27 cellular contexts compared by ENCODE assay signal in the genomic region with DNA sequence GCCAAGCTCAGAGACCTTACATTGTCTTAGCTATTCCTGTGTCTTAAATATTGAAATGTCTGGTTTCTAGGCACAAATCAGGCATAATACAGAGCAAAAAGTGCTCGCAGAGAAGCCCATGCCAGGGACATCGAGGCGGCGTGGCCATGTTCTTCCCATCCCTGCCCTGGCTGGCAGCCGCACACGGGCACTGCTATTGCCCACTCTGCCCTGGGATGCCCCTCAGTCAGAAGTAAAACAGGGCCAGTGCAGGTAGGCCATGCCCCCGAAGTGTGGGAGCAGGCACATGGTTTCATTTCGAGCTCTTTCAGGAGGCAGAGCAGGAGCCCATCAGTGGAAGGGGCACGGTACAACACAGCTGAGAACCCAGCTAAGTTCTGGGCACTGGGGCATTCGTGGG.
"Had no signal": no experiment of that assay in that cellular context is flagged by ENCODE, and none has a peak within 500 bp of the region (broad histone marks: within the 10 kb centered on the region; RNA-seq: fewer than 3 reads in every experiment).

No MANE protein-coding gene starts in this region.

- H3K9me3 Mint-ChIP-seq: activated B cell treated with CpG ODN at 0.5 μM for 24 hours; activated CD4-positive, alpha-beta memory T cell treated with anti-CD3 and anti-CD28 coated beads for 36 hours; activated naive CD4-positive, alpha-beta T cell treated with anti-CD3 and anti-CD28 coated beads, Interleukin-2, amount 10 ng/mL, durations not matched to agents 7 days and 5 days; activated naive CD4-positive, alpha-beta T cell treated with anti-CD3 and anti-CD28 coated beads, Interleukin-2, amount 50 U/mL, for 72 hours; activated naive CD8-positive, alpha-beta T cell treated with anti-CD3 and anti-CD28 coated beads, Interleukin-2, amount 10 ng/mL, durations not matched to agents 7 days and 5 days; activated T-helper 1 cell treated with anti-CD3 and anti-CD28 coated beads, Interleukin-12 subunit alpha, Interleukin-12 subunit beta, Interleukin-2, Interleukin-4 antibody, amounts not matched to agents 30 ng/mL and 10 ng/mL and 1 ng/mL, durations not matched to agents 14 hours and 24 hours and 36 hours; activated T-helper 2 cell treated with anti-CD3 and anti-CD28 coated beads, Interferon-gamma antibody, Interleukin-2, Interleukin-4, amounts not matched to agents 10 μg/mL and 5 μg/mL and 100 μg/mL, durations not matched to agents 14 hours and 24 hours and 36 hours; central memory CD8-positive, alpha-beta T cell; T-cell; T-helper 2 cell treated with Interferon-gamma antibody and Interleukin-4, amounts not matched to agents 5 μg/mL and 100 μg/mL, for 36 hours had no signal

- H3K27ac ChIP-seq: brain microvascular endothelial cell, WERI-Rb-1 had no signal

- H3K36me3 ChIP-seq: WERI-Rb-1 had no signal

- H3K4me3 Mint-ChIP-seq: activated B cell treated with CpG ODN at 0.5 μM for 24 hours; activated CD4-positive, alpha-beta memory T cell treated with anti-CD3 and anti-CD28 coated beads for 36 hours; activated CD8-positive, alpha-beta memory T cell treated with anti-CD3 and anti-CD28 coated beads, Interleukin-2, amount 10 ng/mL, durations not matched to agents 7 days and 5 days; activated CD8-positive, alpha-beta T cell treated with anti-CD3 and anti-CD28 coated beads, Interleukin-2, amount 10 ng/mL, durations not matched to agents 7 days and 5 days; activated naive CD4-positive, alpha-beta T cell treated with anti-CD3 and anti-CD28 coated beads, Interleukin-2, amount 10 ng/mL, durations not matched to agents 7 days and 5 days; activated naive CD8-positive, alpha-beta T cell treated with anti-CD3 and anti-CD28 coated beads, Interleukin-2, amount 10 ng/mL, durations not matched to agents 7 days and 5 days; activated T-helper 1 cell treated with anti-CD3 and anti-CD28 coated beads, Interleukin-12 subunit alpha, Interleukin-12 subunit beta, Interleukin-2, Interleukin-4 antibody, amounts not matched to agents 30 ng/mL and 10 ng/mL and 1 ng/mL, durations not matched to agents 14 hours and 24 hours and 36 hours; central memory CD8-positive, alpha-beta T cell; T-cell; T-helper 17 cell; T-helper 2 cell treated with Interferon-gamma antibody and Interleukin-4, amounts not matched to agents 5 μg/mL and 100 μg/mL, for 36 hours had no signal

- DNase-seq: activated B cell treated with CpG ODN at 0.5 μM for 24 hours; activated CD4-positive, alpha-beta memory T cell treated with anti-CD3 and anti-CD28 coated beads for 36 hours; activated CD4-positive, alpha-beta T cell treated with anti-CD3 and anti-CD28 coated beads for 48 hours; activated CD4-positive, alpha-beta T cell treated with anti-CD3 and anti-CD28 coated beads, Interleukin-2, amount 50 U/mL, for 1 hour; activated CD8-positive, alpha-beta memory T cell treated with anti-CD3 and anti-CD28 coated beads, Interleukin-2, amount 10 ng/mL, durations not matched to agents 7 days and 5 days; activated CD8-positive, alpha-beta memory T cell treated with anti-CD3 and anti-CD28 coated beads, Interleukin-2, amount 50 U/mL, for 4 hours; activated CD8-positive, alpha-beta T cell treated with anti-CD3 and anti-CD28 coated beads, Interleukin-2, amount 10 ng/mL, durations not matched to agents 7 days and 5 days; activated effector memory CD4-positive, alpha-beta T cell treated with anti-CD3 and anti-CD28 coated beads, Interleukin-2, amount 50 U/mL, for 16 hours; activated naive CD4-positive, alpha-beta T cell treated with anti-CD3 and anti-CD28 coated beads, Interleukin-2, amount 10 ng/mL, durations not matched to agents 7 days and 5 days; activated naive CD8-positive, alpha-beta T cell treated with anti-CD3 and anti-CD28 coated beads, Interleukin-2, amount 10 ng/mL, durations not matched to agents 7 days and 5 days; activated T-cell treated with anti-CD3 and anti-CD28 coated beads, Interleukin-2, amount 50 U/mL, for 1 hour; activated T-cell treated with anti-CD3 and anti-CD28 coated beads, Interleukin-2, amount 50 U/mL, for 48 hours; brain microvascular endothelial cell; effector CD8-positive, alpha-beta T cell; foreskin fibroblast; head of caudate nucleus; T-cell; T-helper 17 cell; T1000; WERI-Rb-1 had no signal

- H3K4me1 Mint-ChIP-seq: activated B cell treated with CpG ODN at 0.5 μM for 24 hours; activated CD8-positive, alpha-beta memory T cell treated with anti-CD3 and anti-CD28 coated beads, Interleukin-2, amount 10 ng/mL, durations not matched to agents 7 days and 5 days; activated naive CD4-positive, alpha-beta T cell treated with anti-CD3 and anti-CD28 coated beads, Interleukin-2, amount 10 ng/mL, durations not matched to agents 7 days and 5 days; activated naive CD8-positive, alpha-beta T cell treated with anti-CD3 and anti-CD28 coated beads, Interleukin-2, amount 10 ng/mL, durations not matched to agents 7 days and 5 days; central memory CD8-positive, alpha-beta T cell; T-cell had no signal

- H3K27me3 ChIP-seq: brain microvascular endothelial cell had no signal

- ATAC-seq: activated CD4-positive, CD25-positive, alpha-beta regulatory T cell treated with anti-CD3 and anti-CD28 coated beads, Interleukin-2, amount 50 U/mL, for 24 hours; activated CD8-positive, alpha-beta memory T cell treated with anti-CD3 and anti-CD28 coated beads, Interleukin-2, amount 10 ng/mL, durations not matched to agents 7 days and 5 days; activated CD8-positive, alpha-beta T cell treated with anti-CD3 and anti-CD28 coated beads, Interleukin-2, amount 10 ng/mL, durations not matched to agents 7 days and 5 days; activated naive CD4-positive, alpha-beta T cell treated with anti-CD3 and anti-CD28 coated beads, Interleukin-2, amount 50 U/mL, for 72 hours; esophagus mucosa; T-cell; T-helper 17 cell had no signal

- H3K36me3 Mint-ChIP-seq: activated CD4-positive, alpha-beta memory T cell treated with anti-CD3 and anti-CD28 coated beads for 36 hours; activated CD8-positive, alpha-beta memory T cell treated with anti-CD3 and anti-CD28 coated beads, Interleukin-2, amount 10 ng/mL, durations not matched to agents 7 days and 5 days; activated naive CD4-positive, alpha-beta T cell treated with anti-CD3 and anti-CD28 coated beads, Interleukin-2, amount 10 ng/mL, durations not matched to agents 7 days and 5 days; activated naive CD4-positive, alpha-beta T cell treated with anti-CD3 and anti-CD28 coated beads, Interleukin-2, amount 50 U/mL, for 72 hours; activated naive CD8-positive, alpha-beta T cell treated with anti-CD3 and anti-CD28 coated beads, Interleukin-2, amount 10 ng/mL, durations not matched to agents 7 days and 5 days; T-cell had no signal

- H3K27ac Mint-ChIP-seq: activated B cell treated with CpG ODN at 0.5 μM for 24 hours; activated CD4-positive, alpha-beta memory T cell treated with anti-CD3 and anti-CD28 coated beads for 36 hours; activated CD8-positive, alpha-beta memory T cell treated with anti-CD3 and anti-CD28 coated beads, Interleukin-2, amount 10 ng/mL, durations not matched to agents 7 days and 5 days; activated CD8-positive, alpha-beta T cell treated with anti-CD3 and anti-CD28 coated beads, Interleukin-2, amount 10 ng/mL, durations not matched to agents 7 days and 5 days; activated naive CD4-positive, alpha-beta T cell treated with anti-CD3 and anti-CD28 coated beads, Interleukin-2, amount 10 ng/mL, durations not matched to agents 7 days and 5 days; activated naive CD4-positive, alpha-beta T cell treated with anti-CD3 and anti-CD28 coated beads, Interleukin-2, amount 50 U/mL, for 72 hours; activated naive CD8-positive, alpha-beta T cell treated with anti-CD3 and anti-CD28 coated beads, Interleukin-2, amount 10 ng/mL, durations not matched to agents 7 days and 5 days; activated T-helper 1 cell treated with anti-CD3 and anti-CD28 coated beads, Interleukin-12 subunit alpha, Interleukin-12 subunit beta, Interleukin-2, Interleukin-4 antibody, amounts not matched to agents 30 ng/mL and 10 ng/mL and 1 ng/mL, durations not matched to agents 14 hours and 24 hours and 36 hours; activated T-helper 2 cell treated with anti-CD3 and anti-CD28 coated beads, Interferon-gamma antibody, Interleukin-2, Interleukin-4, amounts not matched to agents 10 μg/mL and 5 μg/mL and 100 μg/mL, durations not matched to agents 14 hours and 24 hours and 36 hours; T-cell; T-helper 17 cell; T-helper 2 cell treated with Interferon-gamma antibody and Interleukin-4, amounts not matched to agents 5 μg/mL and 100 μg/mL, for 36 hours had no signal
